In the genomic region with DNA sequence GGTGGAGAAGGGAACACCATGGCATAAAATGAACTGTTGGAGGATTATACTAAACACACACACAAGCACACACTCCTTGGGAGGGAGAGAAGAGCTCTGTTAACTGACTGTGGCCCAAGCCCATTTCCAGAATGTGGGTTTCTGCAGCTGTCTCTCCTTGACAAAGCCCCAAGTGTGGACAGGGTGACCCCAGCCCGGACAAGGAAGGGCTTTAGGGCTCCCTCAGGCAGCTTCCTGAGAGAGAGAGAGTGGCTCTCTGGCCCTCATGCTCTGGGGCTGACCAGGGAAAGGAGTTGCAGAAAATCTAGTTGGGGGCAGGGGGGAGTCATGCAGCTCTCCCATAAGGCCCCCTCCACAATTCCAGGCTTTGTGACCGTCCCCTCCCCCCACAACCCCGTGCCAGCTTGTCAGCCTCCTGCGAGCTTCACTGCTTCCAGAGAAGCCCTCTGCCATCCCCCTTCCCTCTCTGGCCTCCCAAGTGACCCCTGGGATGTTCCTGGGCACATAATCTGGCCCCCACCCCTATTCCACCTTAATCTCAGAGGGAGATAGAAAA, we compare ENCODE assay signal across 1 cellular context.
TF ChIP-seq lines count a peak whose summit lies in the region.

No MANE protein-coding gene starts in this region.

TF ChIP-seq in GM23338, 12 proteins besides CTCF, POLR2A, EP300 and RAD21 (continued from another document):
- TF ChIP-seq ETS1 (IDR thresholded peaks at IDR 0.05): no peak
- TF ChIP-seq JUNB (IDR thresholded peaks at IDR 0.05; ENCODE audit: unreplicated experiment): no peak
- TF ChIP-seq POLR2AphosphoS5 (IDR thresholded peaks at IDR 0.05; ENCODE audit: low read depth): no peak
- TF ChIP-seq STAT1 (IDR thresholded peaks at IDR 0.05; ENCODE audit: unreplicated experiment): no peak
- TF ChIP-seq, protein P1, sequence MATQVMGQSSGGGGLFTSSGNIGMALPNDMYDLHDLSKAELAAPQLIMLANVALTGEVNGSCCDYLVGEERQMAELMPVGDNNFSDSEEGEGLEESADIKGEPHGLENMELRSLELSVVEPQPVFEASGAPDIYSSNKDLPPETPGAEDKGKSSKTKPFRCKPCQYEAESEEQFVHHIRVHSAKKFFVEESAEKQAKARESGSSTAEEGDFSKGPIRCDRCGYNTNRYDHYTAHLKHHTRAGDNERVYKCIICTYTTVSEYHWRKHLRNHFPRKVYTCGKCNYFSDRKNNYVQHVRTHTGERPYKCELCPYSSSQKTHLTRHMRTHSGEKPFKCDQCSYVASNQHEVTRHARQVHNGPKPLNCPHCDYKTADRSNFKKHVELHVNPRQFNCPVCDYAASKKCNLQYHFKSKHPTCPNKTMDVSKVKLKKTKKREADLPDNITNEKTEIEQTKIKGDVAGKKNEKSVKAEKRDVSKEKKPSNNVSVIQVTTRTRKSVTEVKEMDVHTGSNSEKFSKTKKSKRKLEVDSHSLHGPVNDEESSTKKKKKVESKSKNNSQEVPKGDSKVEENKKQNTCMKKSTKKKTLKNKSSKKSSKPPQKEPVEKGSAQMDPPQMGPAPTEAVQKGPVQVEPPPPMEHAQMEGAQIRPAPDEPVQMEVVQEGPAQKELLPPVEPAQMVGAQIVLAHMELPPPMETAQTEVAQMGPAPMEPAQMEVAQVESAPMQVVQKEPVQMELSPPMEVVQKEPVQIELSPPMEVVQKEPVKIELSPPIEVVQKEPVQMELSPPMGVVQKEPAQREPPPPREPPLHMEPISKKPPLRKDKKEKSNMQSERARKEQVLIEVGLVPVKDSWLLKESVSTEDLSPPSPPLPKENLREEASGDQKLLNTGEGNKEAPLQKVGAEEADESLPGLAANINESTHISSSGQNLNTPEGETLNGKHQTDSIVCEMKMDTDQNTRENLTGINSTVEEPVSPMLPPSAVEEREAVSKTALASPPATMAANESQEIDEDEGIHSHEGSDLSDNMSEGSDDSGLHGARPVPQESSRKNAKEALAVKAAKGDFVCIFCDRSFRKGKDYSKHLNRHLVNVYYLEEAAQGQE (IDR thresholded peaks at IDR 0.05; ENCODE audit: unreplicated experiment): no peak
